16 cellular contexts compared by ENCODE assay signal in genomic region chr5:117357886-117358285, GRCh38.
DNase-seq lines count a peak whose midpoint lies in the region; ATAC-seq and TF ChIP-seq lines count a peak whose summit lies in the region.
"Had no signal": no experiment of that assay in that cellular context is flagged by ENCODE, and none has a peak within 500 bp of the region (broad histone marks: within the 10 kb centered on the region; RNA-seq: fewer than 3 reads in every experiment).

No MANE protein-coding gene starts in this region.

- H3K9me3 Mint-ChIP-seq in chondrocyte (ENCODE audit: low read depth), result peaks cover 2% of the 10 kb centered on the region
- peaks cover 5% of the 10 kb centered on the region for H3K9me3 Mint-ChIP-seq in stimulated activated effector memory CD8-positive, alpha-beta T cell treated with anti-CD3 and anti-CD28 coated beads, Interleukin-12 subunit alpha, Interleukin-12 subunit beta, amount 100 ng/mL, for 72 hours
- H3K9me3 Mint-ChIP-seq: CD4-positive, alpha-beta T cell; H9 had no signal

- peak; percentile 55 for DNase-seq in G401 (ENCODE audit: low spot score)
- no peak for DNase-seq in chondrocyte (ENCODE audit: low spot score)
- DNase-seq in mucosa of descending colon, result no peak
- DNase-seq in activated effector memory CD4-positive, alpha-beta T cell treated with Interleukin-2 at 50 U/mL for 16 hours, result no peak
- DNase-seq in stimulated activated effector memory CD8-positive, alpha-beta T cell treated with anti-CD3 and anti-CD28 coated beads, Interleukin-12 subunit alpha, Interleukin-12 subunit beta, amount 100 ng/mL, for 72 hours (ENCODE audit: low spot score in 2 of 2), result no peak
- DNase-seq: ACHN; Calu3; CD4-positive, alpha-beta T cell; DMS 273 treated with DMSO at 0.1 percent for 48 hours; GOT3; H9; IMR-90 had no signal

- no peaks in the 10 kb centered on the region for H3K27me3 ChIP-seq in neuron (ENCODE audit: insufficient read depth, low read length)

- ATAC-seq in SK-N-SH treated with all-trans-retinoic acid at 6 μM for 48 hours, result no peak
- no peak for ATAC-seq in mucosa of descending colon
- ATAC-seq in stimulated activated effector memory CD8-positive, alpha-beta T cell treated with anti-CD3 and anti-CD28 coated beads, Interleukin-12 subunit alpha, Interleukin-12 subunit beta, amount 100 ng/mL, for 72 hours, result no peak
- ATAC-seq: GM12878 had no signal

- TF ChIP-seq CTCF in chondrocyte (IDR thresholded peaks at IDR 0.05), result peak; percentile 16
- no peak for TF ChIP-seq CTCF in mucosa of descending colon (IDR thresholded peaks at IDR 0.05)

- H3K4me3 ChIP-seq in neuron (ENCODE audit: low read length) (no peak overlapping the region), mucosa of descending colon (no peak overlapping the region)
- H3K4me3 ChIP-seq: GM12878 had no signal

- no peaks in the 10 kb centered on the region for H3K4me1 Mint-ChIP-seq in chondrocyte (ENCODE audit: low read depth)
- H3K4me1 Mint-ChIP-seq in stimulated activated effector memory CD8-positive, alpha-beta T cell treated with anti-CD3 and anti-CD28 coated beads, Interleukin-12 subunit alpha, Interleukin-12 subunit beta, amount 100 ng/mL, for 72 hours, result no peaks in the 10 kb centered on the region
- H3K4me1 Mint-ChIP-seq: B cell had no signal

- H2AFZ ChIP-seq in neuron (ENCODE audit: low read depth, low read length), result peak overlapping the region; percentile 43

- H3K27ac Mint-ChIP-seq in chondrocyte (ENCODE audit: unreplicated experiment), result no peak overlapping the region
- no peak overlapping the region for H3K27ac Mint-ChIP-seq in stimulated activated effector memory CD8-positive, alpha-beta T cell treated with anti-CD3 and anti-CD28 coated beads, Interleukin-12 subunit alpha, Interleukin-12 subunit beta, amount 100 ng/mL, for 72 hours
- H3K27ac Mint-ChIP-seq: B cell; CD4-positive, alpha-beta T cell; H9 had no signal

- in situ Hi-C loops in G401 (cut with HindIII; ENCODE audit: low sequenced_read_pairs), result no loop called here

- H3K9me3 ChIP-seq in neuron (ENCODE audit: low read length) (no peaks in the 10 kb centered on the region), mucosa of descending colon (no peaks in the 10 kb centered on the region)

- peaks cover 5% of the 10 kb centered on the region for H3K4me1 ChIP-seq in neuron (ENCODE audit: insufficient read depth, low read length)
- H3K4me1 ChIP-seq in mucosa of descending colon (ENCODE audit: low read depth), result no peaks in the 10 kb centered on the region

- H3K36me3 ChIP-seq in neuron (ENCODE audit: insufficient read depth, low read length), result no peaks in the 10 kb centered on the region
- H3K36me3 ChIP-seq in mucosa of descending colon (ENCODE audit: low read depth), result no peaks in the 10 kb centered on the region

- H3K36me3 Mint-ChIP-seq in chondrocyte (ENCODE audit: low read depth), result no peaks in the 10 kb centered on the region
- no peaks in the 10 kb centered on the region for H3K36me3 Mint-ChIP-seq in stimulated activated effector memory CD8-positive, alpha-beta T cell treated with anti-CD3 and anti-CD28 coated beads, Interleukin-12 subunit alpha, Interleukin-12 subunit beta, amount 100 ng/mL, for 72 hours

- no peak overlapping the region for H3K4me3 Mint-ChIP-seq in chondrocyte (ENCODE audit: unreplicated experiment)
- H3K4me3 Mint-ChIP-seq in stimulated activated effector memory CD8-positive, alpha-beta T cell treated with anti-CD3 and anti-CD28 coated beads, Interleukin-12 subunit alpha, Interleukin-12 subunit beta, amount 100 ng/mL, for 72 hours, result no peak overlapping the region
- H3K4me3 Mint-ChIP-seq: B cell; CD4-positive, alpha-beta T cell; H9 had no signal

- H3K27me3 Mint-ChIP-seq in chondrocyte (ENCODE audit: low read depth), result no peaks in the 10 kb centered on the region
- H3K27me3 Mint-ChIP-seq: B cell; CD4-positive, alpha-beta T cell had no signal

- intact Hi-C loops in mucosa of descending colon (cut with DNase I, micrococcal nuclease), result no loop called here

TF ChIP-seq in SK-N-SH treated with all-trans-retinoic acid at 6 μM for 48 hours, 23 proteins besides CTCF, POLR2A, EP300 and RAD21:
- TF ChIP-seq ISL1 (CRISPR knock-in tag; IDR thresholded peaks at IDR 0.05) (peak; percentile 24; the same call in 1 of the 2 replicates), ESRRG (CRISPR knock-in tag; IDR thresholded peaks at IDR 0.05) (no peak), ZNF565 (CRISPR knock-in tag; conservative IDR thresholded peaks at IDR 0.05; ENCODE audit: low read depth) (no peak), ARNTL (CRISPR knock-in tag; IDR thresholded peaks at IDR 0.05; ENCODE audit: borderline replicate concordance, low read depth) (no peak)
